In genomic region chr7:66921396-66921917, GRCh38 we compare ENCODE assay signal across 8 cellular contexts. TPM values are rescaled to one million over a fixed set of nuclear protein-coding genes. Genes with fewer than 3 reads are reported as not detected.
DNase-seq lines count a peak whose midpoint lies in the region; ATAC-seq and TF ChIP-seq lines count a peak whose summit lies in the region.

No MANE protein-coding gene starts in this region.

- H3K9me3 Mint-ChIP-seq in central memory CD8-positive, alpha-beta T cell: no peaks in the 10 kb centered on the region
- H3K9me3 Mint-ChIP-seq in stimulated activated naive B cell treated with anti-CD40 and anti-IgM and Interleukin-4, amounts not matched to agents 10 μg/mL and 1 μg/mL and 100 μg/mL, for 72 hours: no peaks in the 10 kb centered on the region

- DNase-seq in AG09309 (ENCODE audit: low read depth) (no peak), SJCRH30 (peak; percentile 28 to 54), left kidney (ENCODE audit: low read depth, low spot score) (peak; percentile 49), NCI-H510A (lab: John Stamatoyannopoulos, UW) (no peak)
- no peak for DNase-seq in central memory CD8-positive, alpha-beta T cell (ENCODE audit: low spot score in 2 of 2)
- peak; percentile 8 for DNase-seq in stimulated activated naive B cell treated with anti-CD40 and anti-IgM and Interleukin-4, amounts not matched to agents 10 μg/mL and 1 μg/mL and 100 μg/mL, for 72 hours

- H3K4me3 ChIP-seq in AG09309 (ENCODE audit: control insufficient read depth, low read depth, low read length) (peak overlapping the region; percentile 98), SJCRH30 (peak overlapping the region; percentile 95)

- H3K9me3 ChIP-seq in SJCRH30 (replicated peaks): no peaks in the 10 kb centered on the region

- H3K27ac Mint-ChIP-seq in central memory CD8-positive, alpha-beta T cell (ENCODE audit: low read depth): peak overlapping the region; percentile 79
- peak overlapping the region; percentile 96 for H3K27ac Mint-ChIP-seq in stimulated activated naive B cell treated with anti-CD40 and anti-IgM and Interleukin-4, amounts not matched to agents 10 μg/mL and 1 μg/mL and 100 μg/mL, for 72 hours

- peaks cover 26% of the 10 kb centered on the region for H3K36me3 Mint-ChIP-seq in central memory CD8-positive, alpha-beta T cell (ENCODE audit: insufficient read depth)
- H3K36me3 Mint-ChIP-seq in stimulated activated naive B cell treated with anti-CD40 and anti-IgM and Interleukin-4, amounts not matched to agents 10 μg/mL and 1 μg/mL and 100 μg/mL, for 72 hours: peaks cover 12 to 15% of the 10 kb centered on the region in 2 donors

- no peak for TF ChIP-seq CTCF in AG09309 (IDR thresholded peaks at IDR 0.05; ENCODE audit: control insufficient read depth, insufficient read depth, low read depth, low read length, missing control alignments)

- peaks cover 21% of the 10 kb centered on the region for H3K4me1 Mint-ChIP-seq in central memory CD8-positive, alpha-beta T cell
- peaks cover 12 to 37% of the 10 kb centered on the region in 2 donors for H3K4me1 Mint-ChIP-seq in stimulated activated naive B cell treated with anti-CD40 and anti-IgM and Interleukin-4, amounts not matched to agents 10 μg/mL and 1 μg/mL and 100 μg/mL, for 72 hours

- H3K27ac ChIP-seq in SJCRH30: peak overlapping the region; percentile 81

- H3K27me3 ChIP-seq in SJCRH30: no peaks in the 10 kb centered on the region

- H3K36me3 ChIP-seq in SJCRH30: peaks cover 6% of the 10 kb centered on the region; the same call in 1 of the 2 replicates

- peaks cover 16% of the 10 kb centered on the region for H3K4me1 ChIP-seq in SJCRH30

- H3K4me3 Mint-ChIP-seq in central memory CD8-positive, alpha-beta T cell: peak overlapping the region; percentile 85
- H3K4me3 Mint-ChIP-seq in stimulated activated naive B cell treated with anti-CD40 and anti-IgM and Interleukin-4, amounts not matched to agents 10 μg/mL and 1 μg/mL and 100 μg/mL, for 72 hours: peak overlapping the region; percentile 92 to 97

- ATAC-seq in GM18868 (IDR thresholded peaks at IDR 0.05; ENCODE audit: unreplicated experiment): peak; percentile 26
- ATAC-seq in HG03280 (IDR thresholded peaks at IDR 0.05; ENCODE audit: unreplicated experiment): peak; percentile 12
- ATAC-seq in central memory CD8-positive, alpha-beta T cell (replicated peaks; ENCODE audit: extremely low read depth, poor library complexity, severe bottlenecking): no peak
- peak in 1 of 2 donors; percentile 47 for ATAC-seq in stimulated activated naive B cell treated with anti-CD40 and anti-IgM and Interleukin-4, amounts not matched to agents 10 μg/mL and 1 μg/mL and 100 μg/mL, for 72 hours (replicated peaks)

- H3K27me3 Mint-ChIP-seq in central memory CD8-positive, alpha-beta T cell: no peaks in the 10 kb centered on the region
- no peaks in the 10 kb centered on the region for H3K27me3 Mint-ChIP-seq in stimulated activated naive B cell treated with anti-CD40 and anti-IgM and Interleukin-4, amounts not matched to agents 10 μg/mL and 1 μg/mL and 100 μg/mL, for 72 hours

RNA-seq across cellular contexts. Expression of gene TMEM248, which starts 0.4 kb away (rescaled TPM):
- 119 and 140 TPM in 2 replicates for total RNA-seq in SJCRH30 (2014; rRNA removed; shearing (Covaris generic))

Comparison
In these comparisons a context has a peak if more than half of its experiments do, and no peak if none do; other contexts are left out.
1. DNase-seq: peak in SJCRH30 (2 of 2), left kidney (single experiment) and stimulated activated naive B cell treated with anti-CD40 and anti-IgM and Interleukin-4, amounts not matched to agents 10 μg/mL and 1 μg/mL and 100 μg/mL, for 72 hours (single experiment); none in AG09309 (single experiment), central memory CD8-positive, alpha-beta T cell (0 of 2) and NCI-H510A (single experiment).